Comparison of ENCODE assay signal across 24 cellular contexts in genomic region chr5:124891179-124891578, GRCh38.
"Had no signal": no experiment of that assay in that cellular context is flagged by ENCODE, and none has a peak within 500 bp of the region (broad histone marks: within the 10 kb centered on the region; RNA-seq: fewer than 3 reads in every experiment).

No MANE protein-coding gene starts in this region.

- ATAC-seq: K562 had no signal

- H3K27me3 ChIP-seq: SJSA1 had no signal

- H3K36me3 ChIP-seq: SJSA1 had no signal

- DNase-seq: Kasumi-1; MM.1S; NCI-H1092 treated with DMSO at 0.1 percent for 48 hours; NCI-H1436; NCI-H187; NCI-H2029; NCI-H2081 treated with DMSO at 0.1 percent for 48 hours; NCI-H2171; NCI-H226; NCI-H446; NCI-H510A; NCI-H524 treated with DMSO at 0.1 percent for 48 hours; NCI-H774; NK-92 treated with Interleukin-12 subunit alpha and Interleukin-12 subunit beta, amount 100 ng/mL, for 24 hours; PC-9; Right ventricle myocardium superior; RPMI8226; SIG-M5 had no signal

- H3K4me3 Mint-ChIP-seq: IgD-negative memory B cell had no signal

- H3K4me3 ChIP-seq: K562, PC-9, SJSA1, SK-N-MC had no signal

- H3K27ac Mint-ChIP-seq: IgD-negative memory B cell had no signal

- H3K27ac ChIP-seq: HL-60, KMS-11, PC-9, SJSA1, SK-N-MC had no signal

- H3K4me2 ChIP-seq: KMS-11, PC-9 had no signal

- H2AFZ ChIP-seq: PC-9 had no signal

- H3K27me3 Mint-ChIP-seq: IgD-negative memory B cell had no signal

- H3K4me1 ChIP-seq: SJSA1 had no signal

- H3K9me3 ChIP-seq: SJSA1 had no signal

- H3K9ac ChIP-seq: KMS-11 had no signal
